Comparison of ENCODE assay signal across 8 cellular contexts in the genomic region with DNA sequence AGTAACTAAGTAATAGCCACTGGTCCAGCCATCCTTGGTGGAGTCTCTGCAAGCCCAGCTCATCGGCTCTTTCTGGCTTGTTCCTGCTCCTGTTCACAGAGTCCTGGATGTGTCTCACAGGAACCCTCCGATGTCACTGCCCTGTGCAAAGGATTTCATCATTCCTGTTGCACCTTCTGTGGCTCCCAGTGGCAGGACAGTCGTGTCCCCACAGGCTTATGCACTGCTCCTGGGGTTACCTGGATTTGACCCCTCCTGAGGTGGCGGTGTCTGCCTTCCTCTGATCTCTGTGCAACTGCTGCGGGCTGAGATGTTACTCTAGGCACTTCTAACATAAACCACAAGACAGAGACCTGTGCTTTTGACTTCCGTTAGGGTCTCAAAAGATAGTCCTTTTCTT. TPM values are rescaled to one million over a fixed set of nuclear protein-coding genes. Genes with fewer than 3 reads are reported as not detected.
A peak's percentile ranks its signal among the peaks of the same experiment; 100 is the strongest.
DNase-seq lines count a peak whose midpoint lies in the region; ATAC-seq and TF ChIP-seq lines count a peak whose summit lies in the region.

No MANE protein-coding gene starts in this region.

- H3K4me3 ChIP-seq in stomach, result no peak overlapping the region
- H3K4me3 ChIP-seq in endodermal cell (ENCODE audit: low read length), result no peak overlapping the region

- no peak for TF ChIP-seq CTCF in stomach (IDR thresholded peaks at IDR 0.05)
- TF ChIP-seq CTCF in endodermal cell (conservative IDR thresholded peaks at IDR 0.05), result no peak

- H3K27ac ChIP-seq in stomach (no peak overlapping the region), endodermal cell (ENCODE audit: low read depth, low read length) (no peak overlapping the region)

- no peak for TF ChIP-seq POLR2A in stomach (IDR thresholded peaks at IDR 0.05)

- peaks cover 38% of the 10 kb centered on the region for H3K36me3 Mint-ChIP-seq in activated CD4-positive, alpha-beta T cell treated with anti-CD3 and anti-CD28 coated beads, Interleukin-2, amount 10 ng/mL, durations not matched to agents 24 days and 14 days (ENCODE audit: low read depth)
- peaks cover 22% of the 10 kb centered on the region for H3K36me3 Mint-ChIP-seq in activated T-cell treated with anti-CD3 and anti-CD28 coated beads, Interleukin-2, amount 50 U/mL, for 4 hours (ENCODE audit: insufficient read depth)
- peaks cover 50% of the 10 kb centered on the region for H3K36me3 Mint-ChIP-seq in stimulated activated naive CD8-positive, alpha-beta T cell treated with anti-CD3 and anti-CD28 coated beads, Interleukin-15, Interleukin-2, amounts not matched to agents 100 ng/mL and 50 ng/mL, for 24 hours (ENCODE audit: low read depth)
- H3K36me3 Mint-ChIP-seq in endodermal cell (ENCODE audit: low read depth), result no peaks in the 10 kb centered on the region

- H3K4me1 ChIP-seq in stomach (no peaks in the 10 kb centered on the region), endodermal cell (ENCODE audit: control insufficient read depth, insufficient read depth, low read length) (no peaks in the 10 kb centered on the region)

- H3K27me3 ChIP-seq in stomach (no peaks in the 10 kb centered on the region), endodermal cell (ENCODE audit: control insufficient read depth, insufficient read depth, low read length, poor library complexity, severe bottlenecking) (no peaks in the 10 kb centered on the region)

- peaks cover 3% of the 10 kb centered on the region for H3K9me3 Mint-ChIP-seq in activated CD4-positive, alpha-beta T cell treated with anti-CD3 and anti-CD28 coated beads, Interleukin-2, amount 10 ng/mL, durations not matched to agents 24 days and 14 days
- H3K9me3 Mint-ChIP-seq in activated T-cell treated with anti-CD3 and anti-CD28 coated beads, Interleukin-2, amount 50 U/mL, for 4 hours, result no peaks in the 10 kb centered on the region
- H3K9me3 Mint-ChIP-seq in stimulated activated naive CD8-positive, alpha-beta T cell treated with anti-CD3 and anti-CD28 coated beads, Interleukin-15, Interleukin-2, amounts not matched to agents 100 ng/mL and 50 ng/mL, for 24 hours, result no peaks in the 10 kb centered on the region
- no peaks in the 10 kb centered on the region for H3K9me3 Mint-ChIP-seq in endodermal cell

- H3K36me3 ChIP-seq in stomach (no peaks in the 10 kb centered on the region), endodermal cell (ENCODE audit: control insufficient read depth, insufficient read depth, low read length) (no peaks in the 10 kb centered on the region)

- H3K4me3 Mint-ChIP-seq in activated CD4-positive, alpha-beta T cell treated with anti-CD3 and anti-CD28 coated beads, Interleukin-2, amount 10 ng/mL, durations not matched to agents 24 days and 14 days, result peak overlapping the region; percentile 77
- peak overlapping the region; percentile 67 for H3K4me3 Mint-ChIP-seq in activated T-cell treated with anti-CD3 and anti-CD28 coated beads, Interleukin-2, amount 50 U/mL, for 4 hours
- H3K4me3 Mint-ChIP-seq in stimulated activated naive CD8-positive, alpha-beta T cell treated with anti-CD3 and anti-CD28 coated beads, Interleukin-15, Interleukin-2, amounts not matched to agents 100 ng/mL and 50 ng/mL, for 24 hours, result peak overlapping the region; percentile 66
- no peak overlapping the region for H3K4me3 Mint-ChIP-seq in endodermal cell

- no peak overlapping the region for H3K9ac ChIP-seq in endodermal cell (ENCODE audit: extremely low read depth, low read length, poor library complexity, severe bottlenecking)

- intact Hi-C loops in activated CD4-positive, alpha-beta T cell treated with anti-CD3 and anti-CD28 coated beads, Interleukin-2, amount 10 ng/mL, durations not matched to agents 24 days and 14 days (cut with micrococcal nuclease), result no loop called here
- intact Hi-C loops in stomach (cut with DNase I; ENCODE audit: low total_unique reads), result no loop called here

- H3K4me1 Mint-ChIP-seq in activated CD4-positive, alpha-beta T cell treated with anti-CD3 and anti-CD28 coated beads, Interleukin-2, amount 10 ng/mL, durations not matched to agents 24 days and 14 days, result peaks cover 59% of the 10 kb centered on the region
- H3K4me1 Mint-ChIP-seq in activated T-cell treated with anti-CD3 and anti-CD28 coated beads, Interleukin-2, amount 50 U/mL, for 4 hours (ENCODE audit: low read depth), result peaks cover 86% of the 10 kb centered on the region
- peaks cover 96% of the 10 kb centered on the region for H3K4me1 Mint-ChIP-seq in stimulated activated naive CD8-positive, alpha-beta T cell treated with anti-CD3 and anti-CD28 coated beads, Interleukin-15, Interleukin-2, amounts not matched to agents 100 ng/mL and 50 ng/mL, for 24 hours (ENCODE audit: low read depth)
- H3K4me1 Mint-ChIP-seq in endodermal cell, result peaks cover 7% of the 10 kb centered on the region

- no peaks in the 10 kb centered on the region for H3K9me3 ChIP-seq in stomach
- H3K9me3 ChIP-seq in endodermal cell (ENCODE audit: control insufficient read depth, low read length), result no peaks in the 10 kb centered on the region

- peak; percentile 86 for DNase-seq in activated CD4-positive, alpha-beta T cell treated with anti-CD3 and anti-CD28 coated beads, Interleukin-2, amount 10 ng/mL, durations not matched to agents 24 days and 14 days
- DNase-seq in activated CD4-positive, alpha-beta T cell treated with anti-CD3 and anti-CD28 coated beads for 48 hours, result no peak
- DNase-seq in activated T-cell treated with anti-CD3 and anti-CD28 coated beads, Interleukin-2, amount 50 U/mL, for 4 hours, result no peak
- DNase-seq in stomach (no peak), endodermal cell (no peak), NCI-H2196 treated with DMSO at 0.1 percent for 48 hours (lab: John Stamatoyannopoulos, UW; ENCODE audit: unreplicated experiment) (no peak)

- TF ChIP-seq EP300 in stomach (IDR thresholded peaks at IDR 0.05), result no peak

- ATAC-seq in HG03039 (IDR thresholded peaks at IDR 0.05; ENCODE audit: unreplicated experiment), result peak; percentile 48
- ATAC-seq in activated T-cell treated with anti-CD3 and anti-CD28 coated beads, Interleukin-2, amount 50 U/mL, for 4 hours, result peak; percentile 37 to 45

- WGBS in stomach, 5 donors, result 63 to 83% (median 75%) methylated on average over 6 of the region's 6 CpGs
- 86 to 100% methylated on average over 4 to 6 of the region's 6 CpGs for WGBS in endodermal cell (ENCODE audit: insufficient coverage in 1 of 2, insufficient read length in 1 of 2), 2 experiments

- H3K27me3 Mint-ChIP-seq in activated CD4-positive, alpha-beta T cell treated with anti-CD3 and anti-CD28 coated beads, Interleukin-2, amount 10 ng/mL, durations not matched to agents 24 days and 14 days, result no peaks in the 10 kb centered on the region
- H3K27me3 Mint-ChIP-seq in activated T-cell treated with anti-CD3 and anti-CD28 coated beads, Interleukin-2, amount 50 U/mL, for 4 hours (ENCODE audit: low read depth), result no peaks in the 10 kb centered on the region
- H3K27me3 Mint-ChIP-seq in stimulated activated naive CD8-positive, alpha-beta T cell treated with anti-CD3 and anti-CD28 coated beads, Interleukin-15, Interleukin-2, amounts not matched to agents 100 ng/mL and 50 ng/mL, for 24 hours, result no peaks in the 10 kb centered on the region
- H3K27me3 Mint-ChIP-seq in endodermal cell (ENCODE audit: insufficient read depth), result no peaks in the 10 kb centered on the region

- peak overlapping the region; percentile 81 for H3K27ac Mint-ChIP-seq in activated CD4-positive, alpha-beta T cell treated with anti-CD3 and anti-CD28 coated beads, Interleukin-2, amount 10 ng/mL, durations not matched to agents 24 days and 14 days
- peak overlapping the region; percentile 10 for H3K27ac Mint-ChIP-seq in stimulated activated naive CD8-positive, alpha-beta T cell treated with anti-CD3 and anti-CD28 coated beads, Interleukin-15, Interleukin-2, amounts not matched to agents 100 ng/mL and 50 ng/mL, for 24 hours
- H3K27ac Mint-ChIP-seq in endodermal cell, result no peak overlapping the region

RNA-seq across cellular contexts. Expression of a gene that starts 30.6 kb away (rescaled TPM):
- 40.0 and 41.3 TPM in 2 replicates for total RNA-seq in activated CD4-positive, alpha-beta T cell treated with anti-CD3 and anti-CD28 coated beads, Interleukin-2, amount 10 ng/mL, durations not matched to agents 24 days and 14 days
- 10 to 100 TPM; 40.6 to 44.8 (median 41.8) TPM for total RNA-seq in activated T-cell treated with anti-CD3 and anti-CD28 coated beads, Interleukin-2, amount 50 U/mL, for 4 hours
- total RNA-seq in stomach, result 1 to 10 TPM in 4 of 5 donors, not detected in 1; 1.2 to 4.0 (median 2.3) TPM
- polyA plus RNA-seq in stomach, result 1 to 10 TPM; 3.1 to 4.7 (median 3.7) TPM
- total RNA-seq in endodermal cell, result under 1 TPM; 0.24 TPM
- polyA plus RNA-seq in endodermal cell (2013, experiment 1 of 2), result not detected
- polyA plus RNA-seq in endodermal cell (2013, experiment 2 of 2), result not detected
